20 cellular contexts compared by ENCODE assay signal in the genomic region with DNA sequence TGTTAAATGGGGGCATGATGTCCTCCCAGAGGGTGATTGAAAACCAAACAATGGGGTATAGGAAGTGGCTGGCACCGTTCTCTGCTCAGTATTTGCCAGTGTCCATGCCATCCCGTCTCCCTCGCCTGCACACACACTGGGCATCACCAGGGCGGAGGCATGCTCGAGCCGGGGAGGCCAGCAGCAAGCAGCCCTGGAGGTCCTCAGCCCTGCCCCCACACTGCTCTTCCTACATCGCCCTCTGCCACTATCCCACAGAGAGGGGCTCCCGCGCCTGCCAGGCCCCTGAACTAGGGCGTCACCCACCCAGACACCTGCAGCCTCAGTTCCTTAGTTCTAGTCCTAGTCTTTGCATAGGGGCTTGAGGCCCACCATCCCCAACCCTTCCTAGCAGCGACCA.
"Had no signal": no experiment of that assay in that cellular context is flagged by ENCODE, and none has a peak within 500 bp of the region (broad histone marks: within the 10 kb centered on the region; RNA-seq: fewer than 3 reads in every experiment).

No MANE protein-coding gene starts in this region.

- ATAC-seq: stimulated activated naive CD8-positive, alpha-beta T cell treated with anti-CD3 and anti-CD28 coated beads, Interleukin-15, Interleukin-2, amounts not matched to agents 100 U/mL and 50 U/mL, for 24 hours; T-cell had no signal

- DNase-seq: activated CD4-positive, alpha-beta T cell treated with anti-CD3 and anti-CD28 coated beads, Interleukin-2, amount 10 ng/mL, durations not matched to agents 7 days and 5 days; activated CD4-positive, CD25-positive, alpha-beta regulatory T cell treated with anti-CD3 and anti-CD28 coated beads, Interleukin-2, amount 50 U/mL, for 72 hours; activated gamma-delta T cell treated with Interleukin-2 at 50 U/mL for 16 hours; activated naive CD8-positive, alpha-beta T cell treated with anti-CD3 and anti-CD28 coated beads, Interleukin-2, amount 10 ng/mL, durations not matched to agents 7 days and 5 days; activated T-cell treated with anti-CD3 and anti-CD28 coated beads, Interleukin-2, amount 50 U/mL, for 1 hour; amygdala; effector CD4-positive, alpha-beta T cell; foreskin melanocyte; retina; stimulated activated CD4-positive, alpha-beta T cell treated with anti-CD3 and anti-CD28 coated beads, Interleukin-4, amount 100 ng/mL, for 1 hour; stimulated activated naive CD8-positive, alpha-beta T cell treated with anti-CD3 and anti-CD28 coated beads, Interleukin-15, Interleukin-2, amounts not matched to agents 100 U/mL and 50 U/mL, for 24 hours; T-cell; tibial artery; WERI-Rb-1 had no signal

- H3K79me2 ChIP-seq: hepatocyte had no signal

- FAIRE-seq: bronchial epithelial cell, endometrium had no signal

- H3K27ac ChIP-seq: hepatocyte, tibial artery, WERI-Rb-1 had no signal

- H2AFZ ChIP-seq: hepatocyte had no signal

- H3K4me3 ChIP-seq: hepatocyte, tibial artery had no signal

- H3K27ac Mint-ChIP-seq: activated CD4-positive, alpha-beta T cell treated with anti-CD3 and anti-CD28 coated beads, Interleukin-2, amount 10 ng/mL, durations not matched to agents 7 days and 5 days; activated naive CD8-positive, alpha-beta T cell treated with anti-CD3 and anti-CD28 coated beads, Interleukin-2, amount 10 ng/mL, durations not matched to agents 7 days and 5 days; memory B cell; nephron; T-cell; T-helper 2 cell treated with Interferon-gamma antibody and Interleukin-4, amounts not matched to agents 5 μg/mL and 100 μg/mL, for 36 hours had no signal

- H3K9me3 Mint-ChIP-seq: activated CD4-positive, alpha-beta T cell treated with anti-CD3 and anti-CD28 coated beads, Interleukin-2, amount 10 ng/mL, durations not matched to agents 7 days and 5 days; activated naive CD8-positive, alpha-beta T cell treated with anti-CD3 and anti-CD28 coated beads, Interleukin-2, amount 10 ng/mL, durations not matched to agents 7 days and 5 days; memory B cell; nephron; T-cell; T-helper 2 cell treated with Interferon-gamma antibody and Interleukin-4, amounts not matched to agents 5 μg/mL and 100 μg/mL, for 36 hours had no signal

- H3K9me3 ChIP-seq: tibial artery had no signal

- H3K4me2 ChIP-seq: hepatocyte had no signal

- H3K27me3 ChIP-seq: hepatocyte, tibial artery had no signal

- H3K4me1 Mint-ChIP-seq: activated CD4-positive, alpha-beta T cell treated with anti-CD3 and anti-CD28 coated beads, Interleukin-2, amount 10 ng/mL, durations not matched to agents 7 days and 5 days had no signal

- H3K27me3 Mint-ChIP-seq: activated CD4-positive, alpha-beta T cell treated with anti-CD3 and anti-CD28 coated beads, Interleukin-2, amount 10 ng/mL, durations not matched to agents 7 days and 5 days; activated naive CD8-positive, alpha-beta T cell treated with anti-CD3 and anti-CD28 coated beads, Interleukin-2, amount 10 ng/mL, durations not matched to agents 7 days and 5 days; memory B cell; T-cell had no signal

- H3K4me1 ChIP-seq: tibial artery had no signal

- H3K4me3 Mint-ChIP-seq: activated CD4-positive, alpha-beta T cell treated with anti-CD3 and anti-CD28 coated beads, Interleukin-2, amount 10 ng/mL, durations not matched to agents 7 days and 5 days; activated naive CD8-positive, alpha-beta T cell treated with anti-CD3 and anti-CD28 coated beads, Interleukin-2, amount 10 ng/mL, durations not matched to agents 7 days and 5 days; memory B cell; nephron; T-cell; T-helper 2 cell treated with Interferon-gamma antibody and Interleukin-4, amounts not matched to agents 5 μg/mL and 100 μg/mL, for 36 hours had no signal
